ENCODE assay signal across 8 cellular contexts in the genomic region with DNA sequence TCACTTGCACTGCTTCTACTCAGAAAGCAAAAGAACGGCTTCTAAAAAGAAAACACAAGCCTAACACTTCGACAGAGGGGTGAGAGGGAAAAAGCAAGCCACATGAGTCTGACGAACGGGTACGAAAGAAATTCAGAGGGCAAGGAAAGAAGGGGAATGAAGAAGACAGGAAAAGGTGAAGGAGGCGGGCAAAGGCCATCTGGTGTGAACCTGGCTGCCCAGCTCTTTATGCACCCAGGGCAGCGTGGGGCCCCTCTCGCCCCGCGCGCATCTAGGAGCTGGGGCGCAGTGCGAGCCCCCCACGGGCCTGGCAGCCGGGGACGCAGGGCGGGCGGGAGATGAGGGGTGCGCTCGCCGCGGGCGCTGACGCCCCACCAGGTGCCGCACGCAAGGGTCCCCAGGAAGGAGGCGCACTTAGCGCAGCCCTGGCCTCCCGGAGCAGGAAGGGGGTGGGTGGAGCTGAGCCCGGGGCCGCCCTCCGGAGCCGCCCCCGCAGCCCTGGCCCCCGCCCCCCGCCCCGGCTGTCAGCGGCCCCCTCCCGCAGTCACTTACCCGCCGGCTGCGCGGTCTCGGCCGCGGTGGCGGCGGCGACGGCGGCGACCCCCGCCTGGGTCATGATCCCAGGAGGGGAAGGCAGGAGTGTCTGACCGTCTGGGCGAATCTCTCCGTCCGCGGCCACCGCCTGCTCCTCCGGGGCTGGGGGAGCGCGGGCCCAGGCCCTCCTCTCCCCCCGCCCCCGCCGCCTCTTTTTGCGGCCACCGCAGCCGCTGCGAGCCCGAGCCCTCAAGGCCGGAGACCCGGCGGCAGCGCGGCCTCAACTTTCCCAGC. TPM values are rescaled to one million over a fixed set of nuclear protein-coding genes. Genes with fewer than 3 reads are reported as not detected.
DNase-seq lines count a peak whose midpoint lies in the region; ATAC-seq and TF ChIP-seq lines count a peak whose summit lies in the region.

A gene with protein sequence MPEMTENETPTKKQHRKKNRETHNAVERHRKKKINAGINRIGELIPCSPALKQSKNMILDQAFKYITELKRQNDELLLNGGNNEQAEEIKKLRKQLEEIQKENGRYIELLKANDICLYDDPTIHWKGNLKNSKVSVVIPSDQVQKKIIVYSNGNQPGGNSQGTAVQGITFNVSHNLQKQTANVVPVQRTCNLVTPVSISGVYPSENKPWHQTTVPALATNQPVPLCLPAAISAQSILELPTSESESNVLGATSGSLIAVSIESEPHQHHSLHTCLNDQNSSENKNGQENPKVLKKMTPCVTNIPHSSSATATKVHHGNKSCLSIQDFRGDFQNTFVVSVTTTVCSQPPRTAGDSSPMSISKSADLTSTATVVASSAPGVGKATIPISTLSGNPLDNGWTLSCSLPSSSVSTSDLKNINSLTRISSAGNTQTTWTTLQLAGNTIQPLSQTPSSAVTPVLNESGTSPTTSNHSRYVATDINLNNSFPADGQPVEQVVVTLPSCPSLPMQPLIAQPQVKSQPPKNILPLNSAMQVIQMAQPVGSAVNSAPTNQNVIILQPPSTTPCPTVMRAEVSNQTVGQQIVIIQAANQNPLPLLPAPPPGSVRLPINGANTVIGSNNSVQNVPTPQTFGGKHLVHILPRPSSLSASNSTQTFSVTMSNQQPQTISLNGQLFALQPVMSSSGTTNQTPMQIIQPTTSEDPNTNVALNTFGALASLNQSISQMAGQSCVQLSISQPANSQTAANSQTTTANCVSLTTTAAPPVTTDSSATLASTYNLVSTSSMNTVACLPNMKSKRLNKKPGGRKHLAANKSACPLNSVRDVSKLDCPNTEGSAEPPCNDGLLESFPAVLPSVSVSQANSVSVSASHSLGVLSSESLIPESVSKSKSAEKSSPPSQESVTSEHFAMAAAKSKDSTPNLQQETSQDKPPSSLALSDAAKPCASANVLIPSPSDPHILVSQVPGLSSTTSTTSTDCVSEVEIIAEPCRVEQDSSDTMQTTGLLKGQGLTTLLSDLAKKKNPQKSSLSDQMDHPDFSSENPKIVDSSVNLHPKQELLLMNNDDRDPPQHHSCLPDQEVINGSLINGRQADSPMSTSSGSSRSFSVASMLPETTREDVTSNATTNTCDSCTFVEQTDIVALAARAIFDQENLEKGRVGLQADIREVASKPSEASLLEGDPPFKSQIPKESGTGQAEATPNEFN (N-terminal part only) (minus strand): TSS at position 825 of the 828 bp plus-strand sequence. CDS start 21,764 bp downstream, outside the sequence.

- DNase-seq in AG09319 (ENCODE audit: extremely low read depth, low read depth) (peak; percentile 18), NCI-H69 (lab: John Stamatoyannopoulos, UW) (peak; percentile 74), memory B cell (ENCODE audit: low spot score in 2 of 2) (peak; percentile 69 to 77)
- DNase-seq in activated CD4-positive, alpha-beta memory T cell treated with anti-CD3 and anti-CD28 coated beads, Interleukin-2, amount 10 ng/mL, durations not matched to agents 7 days and 5 days = peak; percentile 84
- peak; percentile 82 for DNase-seq in effector CD4-positive, alpha-beta T cell
- DNase-seq in stimulated activated CD8-positive, alpha-beta memory T cell treated with anti-CD3 and anti-CD28 coated beads, Interleukin-12 subunit alpha, Interleukin-12 subunit beta, amount 100 ng/mL, for 4 hours (ENCODE audit: low read depth) = peak; percentile 78

- CTCF ChIA-PET in activated CD4-positive, alpha-beta memory T cell treated with anti-CD3 and anti-CD28 coated beads, Interleukin-2, amount 10 ng/mL, durations not matched to agents 7 days and 5 days (lab: Charles Lee) = interaction anchor here (0.6 to 4.9 kb wide), 5 partner anchors 25 to 180 kb away, joined by 3 to 26 read pairs (median 4); a partner anchor contains a TSS

- POLR2A ChIA-PET in activated CD4-positive, alpha-beta memory T cell treated with anti-CD3 and anti-CD28 coated beads, Interleukin-2, amount 10 ng/mL, durations not matched to agents 7 days and 5 days (lab: Charles Lee) = interaction anchor here (0.6 to 6.3 kb wide), 10 partner anchors 10 to 360 kb away, joined by 3 to 58 read pairs (median 4); a partner anchor contains a TSS

- H3K4me3 Mint-ChIP-seq in activated CD4-positive, alpha-beta memory T cell treated with anti-CD3 and anti-CD28 coated beads, Interleukin-2, amount 10 ng/mL, durations not matched to agents 7 days and 5 days = peak within 1 kb of the TSS; percentile 100
- H3K4me3 Mint-ChIP-seq in memory B cell = peak within 1 kb of the TSS; percentile 96

- H3K36me3 Mint-ChIP-seq in activated CD4-positive, alpha-beta memory T cell treated with anti-CD3 and anti-CD28 coated beads, Interleukin-2, amount 10 ng/mL, durations not matched to agents 7 days and 5 days (ENCODE audit: low read depth) = peaks cover 13% of the 10 kb centered on the region
- peaks cover 6% of the 10 kb centered on the region for H3K36me3 Mint-ChIP-seq in memory B cell

- peaks cover 17% of the 10 kb centered on the region for H3K4me1 Mint-ChIP-seq in activated CD4-positive, alpha-beta memory T cell treated with anti-CD3 and anti-CD28 coated beads, Interleukin-2, amount 10 ng/mL, durations not matched to agents 7 days and 5 days
- H3K4me1 Mint-ChIP-seq in memory B cell = peaks cover 27% of the 10 kb centered on the region

- no peak for TF ChIP-seq CTCF in AG09319 (IDR thresholded peaks at IDR 0.05; ENCODE audit: low read depth, low read length)

- ATAC-seq in GM18873 (IDR thresholded peaks at IDR 0.05; ENCODE audit: low FRiP score, unreplicated experiment) (peak; percentile 43), HG03103 (IDR thresholded peaks at IDR 0.05; ENCODE audit: low read depth, unreplicated experiment) (peak; percentile 55), memory B cell (ENCODE audit: low read depth) (peak; percentile 67)

- peak within 1 kb of the TSS; percentile 96 for H3K27ac Mint-ChIP-seq in activated CD4-positive, alpha-beta memory T cell treated with anti-CD3 and anti-CD28 coated beads, Interleukin-2, amount 10 ng/mL, durations not matched to agents 7 days and 5 days
- peak within 1 kb of the TSS; percentile 91 for H3K27ac Mint-ChIP-seq in memory B cell

- H3K27me3 Mint-ChIP-seq in activated CD4-positive, alpha-beta memory T cell treated with anti-CD3 and anti-CD28 coated beads, Interleukin-2, amount 10 ng/mL, durations not matched to agents 7 days and 5 days = no peaks in the 10 kb centered on the region
- H3K27me3 Mint-ChIP-seq in memory B cell = no peaks in the 10 kb centered on the region

- H3K9me3 Mint-ChIP-seq in activated CD4-positive, alpha-beta memory T cell treated with anti-CD3 and anti-CD28 coated beads, Interleukin-2, amount 10 ng/mL, durations not matched to agents 7 days and 5 days = no peaks in the 10 kb centered on the region
- no peaks in the 10 kb centered on the region for H3K9me3 Mint-ChIP-seq in memory B cell

RNA-seq across cellular contexts. Expression of the gene that starts here (rescaled TPM):
- 10 to 100 TPM; 19.9 to 20.1 TPM for total RNA-seq in activated CD4-positive, alpha-beta memory T cell treated with anti-CD3 and anti-CD28 coated beads, Interleukin-2, amount 10 ng/mL, durations not matched to agents 7 days and 5 days

Comparison
In these comparisons a context has a peak if more than half of its experiments do, and no peak if none do; other contexts are left out.
1. Peak in every context shown above with its lines: DNase-seq and ATAC-seq.
2. DNase-seq: peak in every context shown above with its lines; median percentile 84 in activated CD4-positive, alpha-beta memory T cell treated with anti-CD3 and anti-CD28 coated beads, Interleukin-2, amount 10 ng/mL, durations not matched to agents 7 days and 5 days; 82 in effector CD4-positive, alpha-beta T cell; 78 in stimulated activated CD8-positive, alpha-beta memory T cell treated with anti-CD3 and anti-CD28 coated beads, Interleukin-12 subunit alpha, Interleukin-12 subunit beta, amount 100 ng/mL, for 4 hours; 74 in NCI-H69; 73 in memory B cell; 18 in AG09319.